Comparison of ENCODE assay signal across 14 cellular contexts in genomic region chr20:25139061-25139705, GRCh38. TPM values are rescaled to one million over a fixed set of nuclear protein-coding genes. Genes with fewer than 3 reads are reported as not detected.
A peak's percentile ranks its signal among the peaks of the same experiment; 100 is the strongest.
DNase-seq lines count a peak whose midpoint lies in the region; ATAC-seq, FAIRE-seq and TF ChIP-seq lines count a peak whose summit lies in the region.
"Had no signal": no experiment of that assay in that cellular context is flagged by ENCODE, and none has a peak within 500 bp of the region (broad histone marks: within the 10 kb centered on the region; RNA-seq: fewer than 3 reads in every experiment).

No MANE protein-coding gene starts in this region.

- H3K79me2 ChIP-seq in OCI-LY7 (ENCODE audit: insufficient read depth, low read depth, low read length), result no peaks in the 10 kb centered on the region

- H3K36me3 ChIP-seq in H7 (replicated peaks; ENCODE audit: control insufficient read depth, insufficient read depth, low read length), result no peaks in the 10 kb centered on the region
- no peaks in the 10 kb centered on the region for H3K36me3 ChIP-seq in OCI-LY7 (ENCODE audit: insufficient read depth, low read length)

- TF ChIP-seq POLR2A in A549 (IDR thresholded peaks at IDR 0.05; ENCODE audit: low read length), result no peak

- H3K9me2 ChIP-seq in OCI-LY7 (ENCODE audit: insufficient read depth, low read length), result no peaks in the 10 kb centered on the region

- H3K27ac ChIP-seq in A549, result peak overlapping the region in 1 of 2 experiments; percentile 86; a peak in 1 of 6 replicates
- H3K27ac ChIP-seq in OCI-LY7 (ENCODE audit: low read depth, low read length, poor library complexity, severe bottlenecking), result no peak overlapping the region

- TF ChIP-seq CTCF in A549 (IDR thresholded peaks at IDR 0.05), result peak; percentile 22; the same call in 2 of the 3 replicates
- TF ChIP-seq CTCF in OCI-LY7 (conservative IDR thresholded peaks at IDR 0.05; ENCODE audit: low read length), result 0 out of 2 replicates have a peak, but pooled peaks have one; percentile 13

- WGBS in A549 (ENCODE audit: missing lambda C conversion rate), result 92% methylated on average over 11 of the region's 11 CpGs

- TF ChIP-seq EP300 in A549 (IDR thresholded peaks at IDR 0.05), result no peak

- H4K20me1 ChIP-seq in OCI-LY7 (ENCODE audit: insufficient read depth, low read length), result no peaks in the 10 kb centered on the region

- no TSS peak for BruUV-seq in OCI-LY7 (replicated peaks; lab: Mats Ljungman, UMichigan)

- H3K9me3 ChIP-seq in A549 (no peaks in the 10 kb centered on the region), OCI-LY7 (ENCODE audit: low read length) (no peaks in the 10 kb centered on the region)

- POLR2A ChIA-PET in A549 (lab: Yijun Ruan, JAX) (no interaction called here), OCI-LY7 (lab: Charles Lee) (no interaction called here)

- DNase-seq in A549 (ENCODE audit: low read depth in 1 of 2, low spot score in 1 of 2), result peak in 1 of 2 experiments; percentile 51
- DNase-seq in H7, result peak; percentile 67
- peak; percentile 1 for DNase-seq in OCI-LY7 (ENCODE audit: low spot score)
- no peak for DNase-seq in CD1c-positive myeloid dendritic cell (ENCODE audit: extremely low spot score)
- DNase-seq in mucosa of gallbladder (ENCODE audit: low spot score), result no peak
- DNase-seq in germinal center (ENCODE audit: low spot score), result no peak
- DNase-seq in left colon, result no peak
- DNase-seq: CD4-positive, CD25-positive, alpha-beta regulatory T cell; natural killer cell; NCI-H2029 treated with DMSO at 0.1 percent for 48 hours; stimulated activated CD4-positive, alpha-beta T cell treated with anti-CD3 and anti-CD28 coated beads, Interleukin-12 subunit alpha, Interleukin-12 subunit beta, amount 100 ng/mL, for 4 hours had no signal

- TF ChIP-seq RAD21 in A549 (conservative IDR thresholded peaks at IDR 0.05 in 1 of 2, IDR thresholded peaks at IDR 0.05 in 1 of 2), result peak in 1 of 2 experiments; percentile 45; a peak in 2 of 5 replicates

- FAIRE-seq in A549 (lab: Jason Lieb, UNC), result no peak

- ATAC-seq in A549, result 0 out of 6 replicates have a peak, but pooled peaks of 1 of the 2 experiments have one; percentile 19
- ATAC-seq in esophagus mucosa, result peak; percentile 57
- ATAC-seq in left colon, result no peak
- ATAC-seq: natural killer cell had no signal

- H3K4me3 ChIP-seq in A549 (no peak overlapping the region), H7 (ENCODE audit: insufficient read depth, low read depth, low read length) (no peak overlapping the region), OCI-LY7 (ENCODE audit: low read depth, low read length, poor library complexity, severe bottlenecking) (no peak overlapping the region)

- CTCF ChIA-PET in A549 (lab: Yijun Ruan, JAX) (interaction anchor here (1.0 to 2.0 kb wide), 5 partner anchors 10 to 108 kb away, joined by 3 to 10 read pairs (median 4); no protein-coding TSS in a partner anchor), OCI-LY7 (lab: Charles Lee; ENCODE audit: unreplicated experiment) (no interaction called here)

- intact Hi-C loops in OCI-LY7 (cut with micrococcal nuclease; ENCODE audit: unreplicated experiment), result no loop called here
- intact Hi-C loops in left colon (cut with DNase I, micrococcal nuclease), result no loop called here

- H3K4me2 ChIP-seq in A549, result no peak overlapping the region
- no peak overlapping the region for H3K4me2 ChIP-seq in OCI-LY7 (ENCODE audit: low read length)

- no peak overlapping the region for H2AFZ ChIP-seq in OCI-LY7 (ENCODE audit: low read length)

- H3K4me1 ChIP-seq in A549 (peaks cover 39% of the 10 kb centered on the region), OCI-LY7 (ENCODE audit: insufficient read depth, low read length, poor library complexity, severe bottlenecking) (no peaks in the 10 kb centered on the region)

- H3K27me3 ChIP-seq in H7 (ENCODE audit: control insufficient read depth, insufficient read depth, low read length), result no peaks in the 10 kb centered on the region

TF ChIP-seq in A549, 52 proteins besides CTCF, POLR2A, EP300 and RAD21:
- no peak for TF ChIP-seq MAFK (IDR thresholded peaks at IDR 0.05; ENCODE audit: partially characterized antibody)
- no peak for TF ChIP-seq CBX8 (IDR thresholded peaks at IDR 0.05)
- no peak for TF ChIP-seq JUNB (IDR thresholded peaks at IDR 0.05)
- no peak for TF ChIP-seq KDM1A (IDR thresholded peaks at IDR 0.05; ENCODE audit: low read depth)
- TF ChIP-seq PHF8 (IDR thresholded peaks at IDR 0.05; ENCODE audit: borderline replicate concordance, low read depth), result no peak
- TF ChIP-seq ELK1 (IDR thresholded peaks at IDR 0.05; ENCODE audit: low read depth, low read length), result no peak
- no peak for TF ChIP-seq ZC3H11A (IDR thresholded peaks at IDR 0.05)
- no peak for TF ChIP-seq RNF2 (IDR thresholded peaks at IDR 0.05; ENCODE audit: borderline replicate concordance, low read depth)
- TF ChIP-seq NR3C1 (IDR thresholded peaks at IDR 0.05), result no peak
- TF ChIP-seq HDAC2 (IDR thresholded peaks at IDR 0.05), result no peak
- no peak; the same call in 2 of the 3 replicates for TF ChIP-seq SMC3 (IDR thresholded peaks at IDR 0.05)
- no peak for TF ChIP-seq TFCP2L1 (CRISPR knock-in tag; IDR thresholded peaks at IDR 0.05)
- TF ChIP-seq CHD2 (IDR thresholded peaks at IDR 0.05; ENCODE audit: low read length, partially characterized antibody), result no peak
- TF ChIP-seq ZSCAN20 (CRISPR knock-in tag; IDR thresholded peaks at IDR 0.05), result no peak
- TF ChIP-seq ESRRA (IDR thresholded peaks at IDR 0.05; ENCODE audit: borderline replicate concordance, low read length), result no peak
- TF ChIP-seq HES2 (IDR thresholded peaks at IDR 0.05), result no peak
- no peak for TF ChIP-seq CHD4 (IDR thresholded peaks at IDR 0.05; ENCODE audit: borderline replicate concordance)

RNA-seq across cellular contexts. Expression of gene ENTPD6, which starts 56.3 kb away (rescaled TPM):
- 85.7 and 95.4 TPM in 2 replicates for polyA plus RNA-seq in A549 (2011; rRNA removed)
- polyA plus RNA-seq in A549 (2012; cell fraction: cytosol; rRNA removed), result 121 and 136 TPM in 2 replicates
- polyA plus RNA-seq in A549 (2012; cell fraction: nucleus; rRNA removed), result 433 and 486 TPM in 2 replicates
- polyA plus RNA-seq in A549 (2017; fragmentation: RNase III; extraction: RNeasy Plus Mini Kit Qiagen cat#74134 plus additional on column Dnase treatment), result 86.9 to 90.0 TPM (median 87.0 TPM) in 3 replicates
- 77.7 and 83.6 TPM in 2 replicates for polyA minus RNA-seq in A549 (2011; rRNA and poly(A)+ RNA removed)
- 45.4 and 51.2 TPM in 2 replicates for total RNA-seq in H7 (2014; rRNA removed; shearing (Covaris generic))
- not detected in 2 replicates for total RNA-seq in OCI-LY7 (2014; rRNA removed; shearing (Covaris generic))
- 2.3 and 4.2 TPM in 2 replicates for total RNA-seq in OCI-LY7 (2022)
- 27.3 TPM for total RNA-seq in esophagus mucosa
- 133 TPM for total RNA-seq in mucosa of gallbladder
- 100 to 1,000 TPM; 135 to 157 TPM for total RNA-seq in left colon

RNA-seq across cellular contexts. Expression of gene VSX1, which starts 57.2 kb away (rescaled TPM):
- polyA plus RNA-seq in A549 (2011; rRNA removed) (2.9 and 3.6 TPM in 2 replicates), A549 (2017; fragmentation: RNase III; extraction: RNeasy Plus Mini Kit Qiagen cat#74134 plus additional on column Dnase treatment) (0.52 to 1.2 TPM (median 0.77 TPM) in 3 replicates)
- 0.65 TPM in 2 replicates for polyA plus RNA-seq in A549 (2012; cell fraction: cytosol; rRNA removed)
- 0.51 and 0.58 TPM in 2 replicates for polyA plus RNA-seq in A549 (2012; cell fraction: nucleus; rRNA removed)
- 1.8 and 2.4 TPM in 2 replicates for polyA minus RNA-seq in A549 (2011; rRNA and poly(A)+ RNA removed)
- not detected in 2 replicates for total RNA-seq in H7 (2014; rRNA removed; shearing (Covaris generic))
- not detected in 2 replicates for total RNA-seq in OCI-LY7 (2014; rRNA removed; shearing (Covaris generic))
- total RNA-seq in OCI-LY7 (2022) (not detected in 2 replicates), esophagus mucosa (not detected), mucosa of gallbladder (not detected), left colon (not detected)
- total RNA-seq: activated CD8-positive, alpha-beta memory T cell treated with anti-CD3 and anti-CD28 coated beads for 36 hours; CD4-positive, CD25-positive, alpha-beta regulatory T cell; endothelial cell of umbilical vein; natural killer cell had no signal
- polyA plus RNA-seq: CD4-positive, CD25-positive, alpha-beta regulatory T cell; endothelial cell of umbilical vein had no signal

Comparison
In these comparisons a context has a peak if more than half of its experiments do, and no peak if none do; other contexts are left out.
1. DNase-seq: peak in H7 (single experiment) and OCI-LY7 (single experiment); none in CD1c-positive myeloid dendritic cell (single experiment), mucosa of gallbladder (single experiment), germinal center (single experiment) and left colon (0 of 2).